Comparison of ENCODE assay signal across 1 cellular context in genomic region chr13:111286162-111286561, GRCh38.
TF ChIP-seq lines count a peak whose summit lies in the region.

No MANE protein-coding gene starts in this region.

TF ChIP-seq in SK-N-SH treated with all-trans-retinoic acid at 6 μM for 48 hours, 23 proteins besides CTCF, POLR2A, EP300 and RAD21 (continued from another document):
- TF ChIP-seq, protein P1, sequence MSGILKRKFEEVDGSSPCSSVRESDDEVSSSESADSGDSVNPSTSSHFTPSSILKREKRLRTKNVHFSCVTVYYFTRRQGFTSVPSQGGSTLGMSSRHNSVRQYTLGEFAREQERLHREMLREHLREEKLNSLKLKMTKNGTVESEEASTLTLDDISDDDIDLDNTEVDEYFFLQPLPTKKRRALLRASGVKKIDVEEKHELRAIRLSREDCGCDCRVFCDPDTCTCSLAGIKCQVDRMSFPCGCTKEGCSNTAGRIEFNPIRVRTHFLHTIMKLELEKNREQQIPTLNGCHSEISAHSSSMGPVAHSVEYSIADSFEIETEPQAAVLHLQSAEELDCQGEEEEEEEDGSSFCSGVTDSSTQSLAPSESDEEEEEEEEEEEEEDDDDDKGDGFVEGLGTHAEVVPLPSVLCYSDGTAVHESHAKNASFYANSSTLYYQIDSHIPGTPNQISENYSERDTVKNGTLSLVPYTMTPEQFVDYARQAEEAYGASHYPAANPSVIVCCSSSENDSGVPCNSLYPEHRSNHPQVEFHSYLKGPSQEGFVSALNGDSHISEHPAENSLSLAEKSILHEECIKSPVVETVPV (CRISPR knock-in tag; IDR thresholded peaks at IDR 0.05): no peak
- TF ChIP-seq ZNF8 (CRISPR knock-in tag; IDR thresholded peaks at IDR 0.05) (no peak), CSDC2 (CRISPR knock-in tag; IDR thresholded peaks at IDR 0.05) (no peak), PATZ1 (CRISPR knock-in tag; IDR thresholded peaks at IDR 0.05; ENCODE audit: borderline replicate concordance) (no peak), TOX (CRISPR knock-in tag; IDR thresholded peaks at IDR 0.05; ENCODE audit: borderline replicate concordance) (no peak), SNAI2 (CRISPR knock-in tag; IDR thresholded peaks at IDR 0.05) (no peak), BACH2 (CRISPR knock-in tag; IDR thresholded peaks at IDR 0.05; ENCODE audit: borderline replicate concordance) (no peak), ZNF565 (CRISPR knock-in tag; conservative IDR thresholded peaks at IDR 0.05; ENCODE audit: low read depth) (no peak), ARNTL (CRISPR knock-in tag; IDR thresholded peaks at IDR 0.05; ENCODE audit: borderline replicate concordance, low read depth) (no peak), ISL1 (CRISPR knock-in tag; IDR thresholded peaks at IDR 0.05) (no peak), ESRRG (CRISPR knock-in tag; IDR thresholded peaks at IDR 0.05) (no peak), ZNF70 (CRISPR knock-in tag; IDR thresholded peaks at IDR 0.05) (no peak), RARB (CRISPR knock-in tag; IDR thresholded peaks at IDR 0.05) (no peak), OSR1 (CRISPR knock-in tag; IDR thresholded peaks at IDR 0.05) (no peak), ZC3H10 (CRISPR knock-in tag; IDR thresholded peaks at IDR 0.05) (no peak), PPARA (CRISPR knock-in tag; IDR thresholded peaks at IDR 0.05; ENCODE audit: borderline replicate concordance) (no peak)
- TF ChIP-seq, protein P2, sequence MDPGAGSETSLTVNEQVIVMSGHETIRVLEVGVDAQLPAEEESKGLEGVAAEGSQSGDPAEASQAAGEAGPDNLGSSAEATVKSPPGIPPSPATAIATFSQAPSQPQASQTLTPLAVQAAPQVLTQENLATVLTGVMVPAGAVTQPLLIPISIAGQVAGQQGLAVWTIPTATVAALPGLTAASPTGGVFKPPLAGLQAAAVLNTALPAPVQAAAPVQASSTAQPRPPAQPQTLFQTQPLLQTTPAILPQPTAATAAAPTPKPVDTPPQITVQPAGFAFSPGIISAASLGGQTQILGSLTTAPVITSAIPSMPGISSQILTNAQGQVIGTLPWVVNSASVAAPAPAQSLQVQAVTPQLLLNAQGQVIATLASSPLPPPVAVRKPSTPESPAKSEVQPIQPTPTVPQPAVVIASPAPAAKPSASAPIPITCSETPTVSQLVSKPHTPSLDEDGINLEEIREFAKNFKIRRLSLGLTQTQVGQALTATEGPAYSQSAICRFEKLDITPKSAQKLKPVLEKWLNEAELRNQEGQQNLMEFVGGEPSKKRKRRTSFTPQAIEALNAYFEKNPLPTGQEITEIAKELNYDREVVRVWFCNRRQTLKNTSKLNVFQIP (CRISPR knock-in tag; IDR thresholded peaks at IDR 0.05; ENCODE audit: borderline replicate concordance, low read depth): no peak
